ENCODE assay signal across 35 cellular contexts in the genomic region with DNA sequence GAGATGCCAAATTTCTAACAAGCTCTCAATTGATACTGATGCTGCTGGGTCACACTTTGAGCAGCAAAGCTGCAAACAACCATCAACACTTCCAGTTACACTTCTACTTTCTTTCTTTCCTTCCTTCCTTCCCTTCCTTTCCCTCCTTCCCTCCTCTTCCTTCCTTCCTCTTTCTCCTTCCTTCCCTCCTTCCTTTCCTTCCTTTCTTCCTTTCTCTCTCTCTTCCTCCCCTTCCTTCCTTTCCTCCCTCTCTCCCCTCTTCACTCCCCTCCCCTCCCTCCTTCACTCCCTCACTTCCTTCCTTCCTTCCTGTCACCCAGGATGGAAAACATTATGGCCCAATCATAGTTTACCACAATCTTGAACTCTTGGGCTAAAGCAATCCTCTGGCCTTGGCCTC.
"Had no signal": no experiment of that assay in that cellular context is flagged by ENCODE, and none has a peak within 500 bp of the region (broad histone marks: within the 10 kb centered on the region; RNA-seq: fewer than 3 reads in every experiment).

No MANE protein-coding gene starts in this region.

- H3K4me3 ChIP-seq: MG63 had no signal

- H3K9me3 ChIP-seq: MG63 had no signal

- H3K27me3 ChIP-seq: MG63 had no signal

- H3K36me3 ChIP-seq: MG63 had no signal

- DNase-seq: Karpas-422, Kasumi-1, MG63, MM.1S, MV-4-11, NCI-H1048, NCI-H1092, NCI-H1092 treated with DMSO at 0.1 percent for 48 hours, NCI-H1105, NCI-H1105 treated with DMSO at 0.1 percent for 48 hours, NCI-H1417, NCI-H1417 treated with DMSO at 0.1 percent for 48 hours, NCI-H1436, NCI-H1436 treated with DMSO at 0.1 percent for 48 hours, NCI-H146, NCI-H1694, NCI-H1694 treated with DMSO at 0.1 percent for 48 hours, NCI-H187, NCI-H187 treated with DMSO at 0.1 percent for 48 hours, NCI-H1930, NCI-H2029, NCI-H2029 treated with DMSO at 0.1 percent for 48 hours, NCI-H2081, NCI-H2081 treated with DMSO at 0.1 percent for 48 hours, NCI-H2107, NCI-H2171, NCI-H2171 treated with DMSO at 0.1 percent for 48 hours, NCI-H2227 treated with DMSO at 0.1 percent for 48 hours, NCI-H226, NCI-H345, NCI-H446, NCI-H446 treated with DMSO at 0.1 percent for 48 hours, NCI-H510A, NCI-H510A treated with DMSO at 0.1 percent for 48 hours, NCI-H524 had no signal
